In the genomic region with DNA sequence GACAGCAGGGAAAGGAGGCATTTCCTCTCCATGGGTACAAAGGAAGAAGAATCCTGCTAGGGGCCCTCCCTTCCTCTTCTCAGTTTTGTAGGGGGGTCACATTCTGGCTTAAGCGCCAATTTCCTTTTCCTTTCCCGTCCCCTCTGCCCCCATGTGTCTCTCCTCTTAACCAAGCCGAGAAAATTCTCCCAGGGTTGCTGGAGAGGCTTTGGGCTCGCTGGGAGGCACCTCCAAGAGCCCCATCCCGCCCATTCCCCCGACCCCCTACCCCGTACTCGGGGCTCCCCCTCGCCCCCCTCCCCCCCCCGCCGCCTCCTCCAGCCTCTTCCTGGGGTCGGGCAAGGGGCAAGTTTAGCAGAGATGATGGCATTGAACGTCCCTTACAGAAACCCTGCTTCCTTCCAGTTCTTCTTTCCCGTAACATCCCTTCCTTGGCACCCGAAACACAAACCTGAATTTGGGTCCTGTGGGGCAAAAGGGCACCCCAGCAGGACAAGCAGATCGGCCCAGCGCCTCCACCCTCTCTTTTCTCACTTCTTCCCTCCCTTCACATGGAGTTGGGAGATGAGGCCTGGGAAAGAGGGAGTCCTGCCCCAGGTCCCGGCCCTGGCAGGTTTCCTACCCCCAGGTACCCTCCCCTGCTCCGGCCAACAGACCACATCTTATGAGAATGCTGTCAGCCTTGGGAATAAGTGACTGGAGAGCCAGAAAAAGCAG, we compare ENCODE assay signal across 2 cellular contexts.
TF ChIP-seq lines count a peak whose summit lies in the region.

No MANE protein-coding gene starts in this region.

TF ChIP-seq in SK-N-SH, 30 proteins besides CTCF, POLR2A, EP300 and RAD21 (continued from another document):
- no peak for TF ChIP-seq ELF1 (IDR thresholded peaks at IDR 0.05)

TF ChIP-seq in SK-N-SH treated with all-trans-retinoic acid at 6 μM for 48 hours, 23 proteins besides CTCF, POLR2A, EP300 and RAD21 (continued from another document):
- TF ChIP-seq, protein P1, sequence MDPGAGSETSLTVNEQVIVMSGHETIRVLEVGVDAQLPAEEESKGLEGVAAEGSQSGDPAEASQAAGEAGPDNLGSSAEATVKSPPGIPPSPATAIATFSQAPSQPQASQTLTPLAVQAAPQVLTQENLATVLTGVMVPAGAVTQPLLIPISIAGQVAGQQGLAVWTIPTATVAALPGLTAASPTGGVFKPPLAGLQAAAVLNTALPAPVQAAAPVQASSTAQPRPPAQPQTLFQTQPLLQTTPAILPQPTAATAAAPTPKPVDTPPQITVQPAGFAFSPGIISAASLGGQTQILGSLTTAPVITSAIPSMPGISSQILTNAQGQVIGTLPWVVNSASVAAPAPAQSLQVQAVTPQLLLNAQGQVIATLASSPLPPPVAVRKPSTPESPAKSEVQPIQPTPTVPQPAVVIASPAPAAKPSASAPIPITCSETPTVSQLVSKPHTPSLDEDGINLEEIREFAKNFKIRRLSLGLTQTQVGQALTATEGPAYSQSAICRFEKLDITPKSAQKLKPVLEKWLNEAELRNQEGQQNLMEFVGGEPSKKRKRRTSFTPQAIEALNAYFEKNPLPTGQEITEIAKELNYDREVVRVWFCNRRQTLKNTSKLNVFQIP (CRISPR knock-in tag; IDR thresholded peaks at IDR 0.05; ENCODE audit: borderline replicate concordance, low read depth): no peak
- no peak for TF ChIP-seq GLIS3 (CRISPR knock-in tag; IDR thresholded peaks at IDR 0.05)
- TF ChIP-seq ZNF70 (CRISPR knock-in tag; IDR thresholded peaks at IDR 0.05): no peak
- no peak for TF ChIP-seq ISL1 (CRISPR knock-in tag; IDR thresholded peaks at IDR 0.05)
- TF ChIP-seq OSR1 (CRISPR knock-in tag; IDR thresholded peaks at IDR 0.05): no peak
- TF ChIP-seq, protein P2, sequence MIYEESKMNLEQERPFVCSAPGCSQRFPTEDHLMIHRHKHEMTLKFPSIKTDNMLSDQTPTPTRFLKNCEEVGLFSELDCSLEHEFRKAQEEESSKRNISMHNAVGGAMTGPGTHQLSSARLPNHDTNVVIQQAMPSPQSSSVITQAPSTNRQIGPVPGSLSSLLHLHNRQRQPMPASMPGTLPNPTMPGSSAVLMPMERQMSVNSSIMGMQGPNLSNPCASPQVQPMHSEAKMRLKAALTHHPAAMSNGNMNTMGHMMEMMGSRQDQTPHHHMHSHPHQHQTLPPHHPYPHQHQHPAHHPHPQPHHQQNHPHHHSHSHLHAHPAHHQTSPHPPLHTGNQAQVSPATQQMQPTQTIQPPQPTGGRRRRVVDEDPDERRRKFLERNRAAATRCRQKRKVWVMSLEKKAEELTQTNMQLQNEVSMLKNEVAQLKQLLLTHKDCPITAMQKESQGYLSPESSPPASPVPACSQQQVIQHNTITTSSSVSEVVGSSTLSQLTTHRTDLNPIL (CRISPR knock-in tag; IDR thresholded peaks at IDR 0.05; ENCODE audit: low read depth): no peak
- TF ChIP-seq ARNTL (CRISPR knock-in tag; IDR thresholded peaks at IDR 0.05; ENCODE audit: borderline replicate concordance, low read depth): no peak
- no peak for TF ChIP-seq ZFP30 (CRISPR knock-in tag; IDR thresholded peaks at IDR 0.05)
- TF ChIP-seq, protein P3, sequence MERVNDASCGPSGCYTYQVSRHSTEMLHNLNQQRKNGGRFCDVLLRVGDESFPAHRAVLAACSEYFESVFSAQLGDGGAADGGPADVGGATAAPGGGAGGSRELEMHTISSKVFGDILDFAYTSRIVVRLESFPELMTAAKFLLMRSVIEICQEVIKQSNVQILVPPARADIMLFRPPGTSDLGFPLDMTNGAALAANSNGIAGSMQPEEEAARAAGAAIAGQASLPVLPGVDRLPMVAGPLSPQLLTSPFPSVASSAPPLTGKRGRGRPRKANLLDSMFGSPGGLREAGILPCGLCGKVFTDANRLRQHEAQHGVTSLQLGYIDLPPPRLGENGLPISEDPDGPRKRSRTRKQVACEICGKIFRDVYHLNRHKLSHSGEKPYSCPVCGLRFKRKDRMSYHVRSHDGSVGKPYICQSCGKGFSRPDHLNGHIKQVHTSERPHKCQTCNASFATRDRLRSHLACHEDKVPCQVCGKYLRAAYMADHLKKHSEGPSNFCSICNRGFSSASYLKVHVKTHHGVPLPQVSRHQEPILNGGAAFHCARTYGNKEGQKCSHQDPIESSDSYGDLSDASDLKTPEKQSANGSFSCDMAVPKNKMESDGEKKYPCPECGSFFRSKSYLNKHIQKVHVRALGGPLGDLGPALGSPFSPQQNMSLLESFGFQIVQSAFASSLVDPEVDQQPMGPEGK (CRISPR knock-in tag; IDR thresholded peaks at IDR 0.05; ENCODE audit: borderline replicate concordance): no peak
TF ChIP-seq in SK-N-SH treated with all-trans-retinoic acid at 6 μM for 48 hours: peak in this region for 0.
